9 cellular contexts compared by ENCODE assay signal in the genomic region with DNA sequence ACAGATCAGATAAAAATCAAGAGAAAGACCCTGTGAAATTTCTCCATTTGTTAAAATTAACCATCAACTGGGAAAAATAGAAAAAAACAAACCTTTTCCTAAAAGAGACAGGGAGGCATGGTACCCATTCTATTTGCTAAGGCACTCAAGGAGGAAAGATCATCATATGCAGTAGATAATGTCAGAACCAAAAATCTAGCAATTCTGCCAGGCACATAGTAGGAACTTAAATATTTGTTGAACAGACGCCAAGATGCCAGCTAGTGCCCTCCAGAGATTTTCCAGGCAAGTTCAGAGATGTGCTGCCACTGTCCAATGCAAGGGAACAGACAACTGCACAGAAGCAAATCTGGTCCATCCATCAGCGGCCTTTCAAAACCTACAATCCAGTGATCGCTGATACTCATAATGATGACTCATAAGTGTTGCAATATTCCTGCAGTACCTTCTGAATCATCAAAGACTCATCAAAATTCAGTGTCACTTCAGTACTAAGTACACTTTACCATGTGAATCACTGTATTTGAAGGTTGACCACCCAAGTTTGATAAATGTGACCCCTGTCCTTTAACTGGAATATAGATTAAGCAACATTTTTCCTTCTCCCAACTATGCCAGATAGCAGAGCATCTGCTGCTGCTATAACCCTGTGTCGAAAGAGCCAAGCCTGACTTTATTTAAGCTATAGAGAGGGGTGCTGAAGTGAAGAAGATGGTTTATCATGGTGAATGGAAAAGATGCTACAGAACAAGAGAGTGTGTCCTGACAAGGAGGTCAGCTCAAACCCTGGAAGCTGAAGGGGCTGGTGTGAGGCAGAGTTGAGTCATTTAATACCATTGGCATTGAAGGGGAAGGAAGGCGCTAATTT.
DNase-seq lines count a peak whose midpoint lies in the region; ATAC-seq, FAIRE-seq and TF ChIP-seq lines count a peak whose summit lies in the region.
"Had no signal": no experiment of that assay in that cellular context is flagged by ENCODE, and none has a peak within 500 bp of the region (broad histone marks: within the 10 kb centered on the region; RNA-seq: fewer than 3 reads in every experiment).

No MANE protein-coding gene starts in this region.

- TF ChIP-seq CTCF in MCF 10A (IDR thresholded peaks at IDR 0.05; ENCODE audit: unreplicated experiment) (no peak), breast epithelium (IDR thresholded peaks at IDR 0.05) (no peak), RWPE1 (conservative IDR thresholded peaks at IDR 0.05; ENCODE audit: low read depth) (no peak), colonic mucosa (IDR thresholded peaks at IDR 0.05) (no peak)

- CTCF ChIA-PET in MCF 10A (lab: Yijun Ruan, JAX), result interaction anchor here (0.5 to 0.7 kb wide), 4 partner anchors 144 to 482 kb away, joined by 3 to 6 read pairs (median 4); no protein-coding TSS in a partner anchor
- CTCF ChIA-PET in RWPE1 (lab: Yijun Ruan, JAX), result no interaction called here

- no peak for ATAC-seq in GM19351 (IDR thresholded peaks at IDR 0.05; ENCODE audit: unreplicated experiment)

- H3K27ac Mint-ChIP-seq in MCF 10A (ENCODE audit: low read depth, unreplicated experiment), result no peak overlapping the region

- TF ChIP-seq POLR2A in breast epithelium (IDR thresholded peaks at IDR 0.05), result no peak

- no peak for FAIRE-seq in urothelium cell line (lab: Jason Lieb, UNC)

- peaks cover 11% of the 10 kb centered on the region for H3K4me1 Mint-ChIP-seq in MCF 10A (ENCODE audit: insufficient read depth, unreplicated experiment)

- no peak overlapping the region for H3K4me3 Mint-ChIP-seq in MCF 10A (ENCODE audit: unreplicated experiment)

- no peaks in the 10 kb centered on the region for H3K4me1 ChIP-seq in breast epithelium
- H3K4me1 ChIP-seq in colonic mucosa, result no peaks in the 10 kb centered on the region

- POLR2A ChIA-PET in MCF 10A (lab: Yijun Ruan, JAX), result interaction anchor here (0.6 to 1.4 kb wide), 3 partner anchors 12 to 301 kb away, joined by 3 to 4 read pairs (median 4); a partner anchor contains a TSS
- POLR2A ChIA-PET in RWPE1 (lab: Yijun Ruan, JAX; ENCODE audit: low non-redundant PET), result no interaction called here

- peaks cover 23% of the 10 kb centered on the region for H3K9me3 Mint-ChIP-seq in MCF 10A (ENCODE audit: unreplicated experiment)

- H3K9me3 ChIP-seq in breast epithelium (peaks cover 0 to 13% of the 10 kb centered on the region in 2 donors), colonic mucosa (no peaks in the 10 kb centered on the region)

- BruUV-seq in MCF 10A (replicated peaks; lab: Mats Ljungman, UMichigan), result TSS peak; percentile 4

- H3K27me3 ChIP-seq in breast epithelium, result no peaks in the 10 kb centered on the region
- H3K27me3 ChIP-seq in colonic mucosa, result no peaks in the 10 kb centered on the region

- intact Hi-C loops in MCF 10A (cut with micrococcal nuclease), result loop anchor here (1.0 to 10.0 kb wide), 4 partner anchors 220 to 660 kb away; no protein-coding TSS in a partner anchor
- intact Hi-C loops in breast epithelium (cut with DNase I; ENCODE audit: low total_unique reads), result no loop called here
- intact Hi-C loops in colonic mucosa (cut with DNase I), result no loop called here

- H3K36me3 Mint-ChIP-seq in MCF 10A (ENCODE audit: insufficient read depth, unreplicated experiment), result peaks cover 29% of the 10 kb centered on the region

- H3K9ac ChIP-seq in colonic mucosa (ENCODE audit: low read depth in 2 of 2, low read length in 2 of 2), result no peak overlapping the region

- H3K36me3 ChIP-seq in breast epithelium (no peaks in the 10 kb centered on the region), colonic mucosa (no peaks in the 10 kb centered on the region)

- H3K4me3 ChIP-seq in breast epithelium (no peak overlapping the region), colonic mucosa (no peak overlapping the region)

- H3K27ac ChIP-seq in breast epithelium, result no peak overlapping the region
- H3K27ac ChIP-seq in RWPE1, result no peak overlapping the region
- H3K27ac ChIP-seq in colonic mucosa, result no peak overlapping the region

- DNase-seq in MCF 10A (ENCODE audit: unreplicated experiment), result peak; percentile 96
- DNase-seq in breast epithelium (ENCODE audit: low spot score in 2 of 2), result no peak
- DNase-seq in RWPE1 (ENCODE audit: low spot score), result peak; percentile 87
- DNase-seq in fibroblast of the conjunctiva (ENCODE audit: low read depth), result peak; percentile 65
- DNase-seq in urothelium cell line (ENCODE audit: low spot score), result peak; percentile 70
- DNase-seq in globus pallidus (ENCODE audit: low spot score), result no peak
- DNase-seq in colonic mucosa, result no peak
- DNase-seq: DMS153 had no signal

- H3K27me3 Mint-ChIP-seq in MCF 10A (ENCODE audit: insufficient read depth, unreplicated experiment), result no peaks in the 10 kb centered on the region

Comparison
In these comparisons a context has a peak if more than half of its experiments do, and no peak if none do; other contexts are left out.
1. DNase-seq: peak in MCF 10A (single experiment), RWPE1 (single experiment), fibroblast of the conjunctiva (single experiment) and urothelium cell line (single experiment); none in breast epithelium (0 of 2), globus pallidus (single experiment) and colonic mucosa (single experiment).